12 cellular contexts compared by ENCODE assay signal in the genomic region with DNA sequence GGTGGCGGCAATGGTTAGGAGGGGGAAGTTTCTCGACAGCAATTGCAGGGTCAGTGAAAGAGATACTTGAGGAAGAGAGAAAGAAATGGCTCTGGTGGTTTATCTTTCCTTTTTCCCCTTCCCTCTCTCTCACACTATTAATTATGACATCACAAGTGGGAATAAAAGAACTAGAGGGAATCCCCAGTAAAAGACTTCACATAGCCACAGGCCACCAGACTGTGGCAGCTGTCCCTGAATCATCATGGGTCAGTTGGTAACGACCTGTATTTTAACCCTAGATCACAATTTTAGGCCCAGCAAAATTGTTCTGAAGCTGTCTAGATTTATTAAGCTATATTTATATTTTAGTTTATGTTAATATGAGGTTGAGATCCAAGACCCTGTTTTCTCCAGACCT. TPM values are rescaled to one million over a fixed set of nuclear protein-coding genes. Genes with fewer than 3 reads are reported as not detected.
A peak's percentile ranks its signal among the peaks of the same experiment; 100 is the strongest.
DNase-seq lines count a peak whose midpoint lies in the region; ATAC-seq and TF ChIP-seq lines count a peak whose summit lies in the region.
"Had no signal": no experiment of that assay in that cellular context is flagged by ENCODE, and none has a peak within 500 bp of the region (broad histone marks: within the 10 kb centered on the region; RNA-seq: fewer than 3 reads in every experiment).

No MANE protein-coding gene starts in this region.

- peaks cover 73% of the 10 kb centered on the region for H3K4me1 Mint-ChIP-seq in activated CD4-positive, alpha-beta T cell treated with anti-CD3 and anti-CD28 coated beads for 36 hours
- H3K4me1 Mint-ChIP-seq in activated naive CD8-positive, alpha-beta T cell treated with anti-CD3 and anti-CD28 coated beads, Interleukin-2, amount 50 U/mL, for 24 hours: peaks cover 80% of the 10 kb centered on the region

- H3K9ac ChIP-seq in mucosa of rectum (ENCODE audit: low read depth in 1 of 2, low read length in 2 of 2): peak overlapping the region in 1 of 2 donors; percentile 34

- H3K4me3 ChIP-seq in mucosa of rectum (ENCODE audit: low read length in 2 of 2) (no peak overlapping the region), thoracic aorta (peak overlapping the region; percentile 47), MG63 (no peak overlapping the region)
- H3K4me3 ChIP-seq: lung had no signal

- H3K9me3 ChIP-seq in mucosa of rectum (ENCODE audit: control insufficient read depth in 2 of 2, low read length in 2 of 2): no peaks in the 10 kb centered on the region
- no peaks in the 10 kb centered on the region for H3K9me3 ChIP-seq in thoracic aorta
- no peaks in the 10 kb centered on the region for H3K9me3 ChIP-seq in MG63

- no peak for TF ChIP-seq CTCF in thoracic aorta (IDR thresholded peaks at IDR 0.05)

- POLR2A ChIA-PET in activated CD4-positive, alpha-beta T cell treated with anti-CD3 and anti-CD28 coated beads for 36 hours (lab: Charles Lee): interaction anchor here (0.9 to 2.1 kb wide), 2 partner anchors 10 to 117 kb away, joined by 3 to 13 read pairs; no protein-coding TSS in a partner anchor

- DNase-seq in activated CD4-positive, alpha-beta T cell treated with anti-CD3 and anti-CD28 coated beads for 36 hours: no peak
- DNase-seq in activated CD4-positive, alpha-beta T cell treated with anti-CD3 and anti-CD28 coated beads, Interleukin-2, amount 50 U/mL, for 1 hour: no peak
- no peak for DNase-seq in activated naive CD8-positive, alpha-beta T cell treated with anti-CD3 and anti-CD28 coated beads, Interleukin-2, amount 50 U/mL, for 24 hours
- DNase-seq in thoracic aorta (ENCODE audit: low spot score): no peak
- no peak for DNase-seq in COR-L47 (lab: John Stamatoyannopoulos, UW)
- no peak for DNase-seq in SHP77 treated with DMSO at 0.1 percent for 48 hours (lab: John Stamatoyannopoulos, UW)
- DNase-seq in MG63: no peak
- DNase-seq: NCI-H1930; stimulated activated CD4-positive, alpha-beta T cell treated with anti-CD3 and anti-CD28 coated beads, Interleukin-4, amount 100 ng/mL, for 24 hours; SW 1271 had no signal

- H3K27ac Mint-ChIP-seq in activated CD4-positive, alpha-beta T cell treated with anti-CD3 and anti-CD28 coated beads for 36 hours: peak overlapping the region; percentile 58
- H3K27ac Mint-ChIP-seq in activated naive CD8-positive, alpha-beta T cell treated with anti-CD3 and anti-CD28 coated beads, Interleukin-2, amount 50 U/mL, for 24 hours: peak overlapping the region; percentile 48

- H3K27ac ChIP-seq in mucosa of rectum (ENCODE audit: low read depth in 2 of 2, low read length in 2 of 2): peak overlapping the region; percentile 55 to 74
- H3K27ac ChIP-seq in thoracic aorta: peak overlapping the region; percentile 76 to 83

- peaks cover 35% of the 10 kb centered on the region for H3K36me3 Mint-ChIP-seq in activated CD4-positive, alpha-beta T cell treated with anti-CD3 and anti-CD28 coated beads for 36 hours (ENCODE audit: low read depth)
- peaks cover 31% of the 10 kb centered on the region for H3K36me3 Mint-ChIP-seq in activated naive CD8-positive, alpha-beta T cell treated with anti-CD3 and anti-CD28 coated beads, Interleukin-2, amount 50 U/mL, for 24 hours (ENCODE audit: low read depth)

- no peak overlapping the region for H3K4me3 Mint-ChIP-seq in activated CD4-positive, alpha-beta T cell treated with anti-CD3 and anti-CD28 coated beads for 36 hours
- no peak overlapping the region for H3K4me3 Mint-ChIP-seq in activated naive CD8-positive, alpha-beta T cell treated with anti-CD3 and anti-CD28 coated beads, Interleukin-2, amount 50 U/mL, for 24 hours

- intact Hi-C loops in activated CD4-positive, alpha-beta T cell treated with anti-CD3 and anti-CD28 coated beads for 36 hours (cut with DNase I, micrococcal nuclease): loop anchor here (2.0 to 5.0 kb wide), 2 partner anchors 16 to 237 kb away; no protein-coding TSS in a partner anchor

- H3K27me3 Mint-ChIP-seq in activated CD4-positive, alpha-beta T cell treated with anti-CD3 and anti-CD28 coated beads for 36 hours: no peaks in the 10 kb centered on the region
- H3K27me3 Mint-ChIP-seq in activated naive CD8-positive, alpha-beta T cell treated with anti-CD3 and anti-CD28 coated beads, Interleukin-2, amount 50 U/mL, for 24 hours: no peaks in the 10 kb centered on the region

- no peaks in the 10 kb centered on the region for H3K36me3 ChIP-seq in mucosa of rectum (ENCODE audit: control insufficient read depth in 2 of 2, insufficient read depth in 2 of 2, low read length in 2 of 2)
- H3K36me3 ChIP-seq in thoracic aorta: no peaks in the 10 kb centered on the region
- H3K36me3 ChIP-seq in MG63: peaks cover 69% of the 10 kb centered on the region

- H3K27me3 ChIP-seq in mucosa of rectum (ENCODE audit: control insufficient read depth in 2 of 2, insufficient read depth in 2 of 2, low read length in 2 of 2): no peaks in the 10 kb centered on the region
- H3K27me3 ChIP-seq in thoracic aorta (replicated peaks; ENCODE audit: insufficient read depth): no peaks in the 10 kb centered on the region
- no peaks in the 10 kb centered on the region for H3K27me3 ChIP-seq in MG63

- peaks cover 28 to 52% of the 10 kb centered on the region in 2 donors for H3K4me1 ChIP-seq in mucosa of rectum (ENCODE audit: control insufficient read depth in 2 of 2, insufficient read depth in 2 of 2, low read length in 2 of 2)
- peaks cover 65 to 88% of the 10 kb centered on the region in 2 donors for H3K4me1 ChIP-seq in thoracic aorta (ENCODE audit: control insufficient read depth in 1 of 2, low read depth in 2 of 2)

- H3K9me3 Mint-ChIP-seq in activated CD4-positive, alpha-beta T cell treated with anti-CD3 and anti-CD28 coated beads for 36 hours (ENCODE audit: low read depth): no peaks in the 10 kb centered on the region
- H3K9me3 Mint-ChIP-seq in activated naive CD8-positive, alpha-beta T cell treated with anti-CD3 and anti-CD28 coated beads, Interleukin-2, amount 50 U/mL, for 24 hours: no peaks in the 10 kb centered on the region

- ATAC-seq in activated CD4-positive, alpha-beta T cell treated with anti-CD3 and anti-CD28 coated beads for 36 hours: no peak
- no peak for ATAC-seq in activated naive CD8-positive, alpha-beta T cell treated with anti-CD3 and anti-CD28 coated beads, Interleukin-2, amount 50 U/mL, for 24 hours
- ATAC-seq in thoracic aorta (ENCODE audit: insufficient number of reproducible peaks, low FRiP score, low read depth): no peak

- CTCF ChIA-PET in activated CD4-positive, alpha-beta T cell treated with anti-CD3 and anti-CD28 coated beads for 36 hours (lab: Charles Lee): interaction anchor here (0.9 to 3.1 kb wide), 6 partner anchors 11 to 135 kb away, joined by 3 to 13 read pairs (median 8); no protein-coding TSS in a partner anchor

RNA-seq across cellular contexts. Expression of a gene that starts 40.3 kb away (rescaled TPM):
- total RNA-seq in activated CD4-positive, alpha-beta T cell treated with anti-CD3 and anti-CD28 coated beads for 36 hours: 100 to 1,000 TPM; 317 to 481 TPM
- 1,000 to 10,000 TPM in 1 of 2 donors, 100 to 1,000 TPM in 1; 783 to 1,062 TPM for total RNA-seq in thoracic aorta
- total RNA-seq in MG63 (2014; rRNA removed; shearing (Covaris generic); ENCODE audit: low replicate concordance): 171 and 176 TPM in 2 replicates
